In genomic region chr6:37020426-37021211, GRCh38 we compare ENCODE assay signal across 15 cellular contexts. TPM values are rescaled to one million over a fixed set of nuclear protein-coding genes. Genes with fewer than 3 reads are reported as not detected.
DNase-seq lines count a peak whose midpoint lies in the region; ATAC-seq and TF ChIP-seq lines count a peak whose summit lies in the region.
"Had no signal": no experiment of that assay in that cellular context is flagged by ENCODE, and none has a peak within 500 bp of the region (broad histone marks: within the 10 kb centered on the region; RNA-seq: fewer than 3 reads in every experiment).

No MANE protein-coding gene starts in this region.

- CTCF ChIA-PET in HEK293 (lab: Yijun Ruan, JAX), result interaction anchor here (0.6 to 20.3 kb wide), 20 partner anchors 9 to 686 kb away, joined by 3 to 845 read pairs (median 16); partner anchors contain the start of genes C6orf89, FGD2, MTCH1 and PIM1

- peak; percentile 39 to 64 (median 49) for DNase-seq in NCI-H1417 (lab: John Stamatoyannopoulos, UW)
- no peak for DNase-seq in NCI-H1417 treated with DMSO at 0.1 percent for 48 hours (lab: John Stamatoyannopoulos, UW)
- DNase-seq in mucosa of descending colon, result peak; percentile 76 to 82 (median 81)
- DNase-seq in C1 segment of cervical spinal cord (lab: John Stamatoyannopoulos, UW), result no peak
- no peak for DNase-seq in posterior vena cava (ENCODE audit: low spot score)
- DNase-seq: 8988T; activated naive CD4-positive, alpha-beta T cell treated with anti-CD3 and anti-CD28 coated beads, Interleukin-2, amount 10 ng/mL, durations not matched to agents 7 days and 5 days; cerebellar nuclear complex; COR-L47; nucleus accumbens; RPMI8226 had no signal

- H3K27ac ChIP-seq in HEK293 (ENCODE audit: extremely low read depth, low read depth, low read length) (no peak overlapping the region), VCaP (peak overlapping the region; percentile 88)

- intact Hi-C loops in mucosa of descending colon (cut with DNase I, micrococcal nuclease), result loop anchor here (10.0 kb wide), 1 partner anchor 184 kb away; no protein-coding TSS in a partner anchor
- intact Hi-C loops in posterior vena cava (cut with DNase I), result loop anchor here in 1 of 2 donors (10.0 kb wide), 1 partner anchor 154 kb away; the partner anchor contains the start of gene PIM1

- H3K9me3 ChIP-seq in HEK293 (ENCODE audit: control insufficient read depth, insufficient read depth, low read depth, low read length) (no peaks in the 10 kb centered on the region), mucosa of descending colon (no peaks in the 10 kb centered on the region)

- peak; percentile 74 for ATAC-seq in mucosa of descending colon
- ATAC-seq in GM18502 (IDR thresholded peaks at IDR 0.05; ENCODE audit: poor library complexity, unreplicated experiment), result no peak

- H3K4me1 ChIP-seq in HEK293 (ENCODE audit: control insufficient read depth, insufficient read depth, low read length) (peaks cover 3% of the 10 kb centered on the region; the same call in 1 of the 2 replicates), mucosa of descending colon (ENCODE audit: low read depth) (peaks cover 7% of the 10 kb centered on the region)

- TF ChIP-seq CTCF in HEK293 (tag by site-specific recombination; IDR thresholded peaks at IDR 0.05) (no peak), VCaP (conservative IDR thresholded peaks at IDR 0.05) (no peak), mucosa of descending colon (IDR thresholded peaks at IDR 0.05) (no peak)

- H3K36me3 ChIP-seq in HEK293 (ENCODE audit: control insufficient read depth in 2 of 2, insufficient read depth in 1 of 2, low read length in 2 of 2) (no peaks in the 10 kb centered on the region), mucosa of descending colon (ENCODE audit: low read depth) (no peaks in the 10 kb centered on the region)

- H3K4me3 ChIP-seq in HEK293 (ENCODE audit: low read depth, low read length) (no peak overlapping the region), mucosa of descending colon (no peak overlapping the region)
- H3K4me3 ChIP-seq: lung had no signal

- POLR2A ChIA-PET in HEK293 (lab: Yijun Ruan, JAX), result interaction anchor here (0.6 to 1.8 kb wide), 3 partner anchors 151 to 190 kb away, joined by 3 to 6 read pairs (median 5); no protein-coding TSS in a partner anchor

TF ChIP-seq in HEK293, 187 proteins besides CTCF, POLR2A, EP300 and RAD21:
- TF ChIP-seq ZBTB48 (tag by site-specific recombination; IDR thresholded peaks at IDR 0.05) (peak; percentile 27; the same call in 1 of the 2 replicates), ZNF664 (tag by site-specific recombination; IDR thresholded peaks at IDR 0.05) (no peak), ZNF600 (tag by site-specific recombination; IDR thresholded peaks at IDR 0.05) (0 out of 2 replicates have a peak, but pooled peaks have one; percentile 7), ZNF23 (tag by site-specific recombination; IDR thresholded peaks at IDR 0.05; ENCODE audit: borderline replicate concordance) (peak; percentile 21; the same call in 1 of the 2 replicates), ZNF2 (tag by site-specific recombination; IDR thresholded peaks at IDR 0.05) (no peak), ZSCAN5A (tag by site-specific recombination; IDR thresholded peaks at IDR 0.05) (0 out of 2 replicates have a peak, but pooled peaks have one; percentile 27), ZSCAN30 (tag by site-specific recombination; IDR thresholded peaks at IDR 0.05) (no peak), ZNF341 (tag by site-specific recombination; IDR thresholded peaks at IDR 0.05; ENCODE audit: low read depth) (no peak), ZNF292 (tag by site-specific recombination; IDR thresholded peaks at IDR 0.05; ENCODE audit: borderline replicate concordance, low read depth) (no peak), TSHZ1 (tag by site-specific recombination; IDR thresholded peaks at IDR 0.05; ENCODE audit: borderline replicate concordance) (no peak), ZNF169 (tag by site-specific recombination; IDR thresholded peaks at IDR 0.05) (no peak), ZNF623 (tag by site-specific recombination; IDR thresholded peaks at IDR 0.05) (no peak), IKZF3 (tag by site-specific recombination; IDR thresholded peaks at IDR 0.05) (0 out of 2 replicates have a peak, but pooled peaks have one; percentile 26), ZNF433 (tag by site-specific recombination; IDR thresholded peaks at IDR 0.05; ENCODE audit: low read depth) (no peak), ZSCAN4 (tag by site-specific recombination; IDR thresholded peaks at IDR 0.05) (peak; percentile 100), ZNF571 (tag by site-specific recombination; IDR thresholded peaks at IDR 0.05) (no peak), ZNF155 (tag by site-specific recombination; IDR thresholded peaks at IDR 0.05) (no peak), ZNF707 (tag by site-specific recombination; IDR thresholded peaks at IDR 0.05) (no peak), PRDM1 (tag by site-specific recombination; IDR thresholded peaks at IDR 0.05) (no peak), MEIS1 (CRISPR knock-in tag; IDR thresholded peaks at IDR 0.05; ENCODE audit: borderline replicate concordance) (no peak), ZNF184 (tag by site-specific recombination; IDR thresholded peaks at IDR 0.05) (no peak)

RNA-seq across cellular contexts. Expression of gene FGD2, which starts 15.2 kb away (rescaled TPM):
- total RNA-seq in mucosa of descending colon (10 to 100 TPM in 2 of 3 donors, 1 to 10 TPM in 1; 6.9 to 18.3 (median 14.1) TPM), posterior vena cava (10 to 100 TPM; 23.2 to 35.5 TPM)

RNA-seq across cellular contexts. Expression of gene MTCH1, which starts 34.6 kb away (rescaled TPM):
- 100 to 1,000 TPM; 153 to 186 (median 157) TPM for total RNA-seq in mucosa of descending colon
- total RNA-seq in posterior vena cava, result 100 to 1,000 TPM; 148 to 150 TPM

Comparison
In these comparisons a context has a peak if more than half of its experiments do, and no peak if none do; other contexts are left out.
1. DNase-seq: peak in NCI-H1417 (3 of 3) and mucosa of descending colon (3 of 3); none in NCI-H1417 treated with DMSO at 0.1 percent for 48 hours (single experiment), C1 segment of cervical spinal cord (0 of 14) and posterior vena cava (single experiment).